ENCODE assay signal across 8 cellular contexts in the genomic region with DNA sequence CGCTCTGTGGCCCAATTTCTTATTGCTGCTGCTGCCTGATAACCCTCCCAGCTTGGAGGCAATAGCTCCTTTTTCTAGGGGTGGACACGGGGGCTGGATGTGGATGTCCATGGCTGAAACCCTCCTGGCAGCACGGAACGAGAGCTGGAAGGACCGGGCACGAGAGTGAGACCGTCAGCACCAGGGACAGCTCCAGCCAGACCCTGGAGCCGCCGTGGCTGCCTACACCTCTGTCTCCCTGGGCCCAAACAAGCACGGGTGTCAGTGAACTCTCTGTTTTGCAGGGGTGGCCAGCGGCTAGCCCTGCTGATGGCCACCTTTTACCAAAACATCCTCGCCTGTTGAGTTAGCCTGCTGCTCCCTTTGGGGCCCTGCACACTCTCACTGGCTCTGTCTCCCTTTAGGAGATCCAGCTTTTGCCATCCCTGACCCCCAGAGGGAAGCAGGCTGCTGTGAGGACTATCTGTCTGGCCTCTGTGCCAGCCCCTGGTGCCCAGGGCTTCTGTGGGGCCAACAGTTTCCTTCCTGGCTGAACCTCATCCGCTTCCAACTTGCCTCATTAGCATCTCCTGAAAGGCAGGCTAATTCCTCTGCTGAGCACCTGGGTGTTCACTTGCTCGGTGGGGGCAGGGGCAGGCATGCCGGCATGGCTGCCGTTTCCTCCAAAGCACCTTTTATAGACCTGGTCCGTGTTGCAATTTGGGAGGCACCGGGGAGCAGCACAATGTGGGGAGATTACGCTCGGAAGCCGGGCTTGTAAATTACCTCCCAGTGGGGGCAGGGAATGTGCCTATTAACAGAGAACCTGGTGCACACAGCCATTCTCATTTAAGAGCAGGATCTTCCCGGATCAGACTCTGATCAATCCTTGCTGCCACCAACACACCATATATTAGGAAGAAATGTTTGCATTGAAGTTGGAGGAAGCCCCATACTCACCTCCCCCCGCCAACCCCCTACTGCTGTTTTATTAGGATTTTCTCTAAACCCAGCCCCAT.
DNase-seq lines count a peak whose midpoint lies in the region; ATAC-seq, FAIRE-seq and TF ChIP-seq lines count a peak whose summit lies in the region.

No MANE protein-coding gene starts in this region.

- H3K27me3 ChIP-seq in MM.1S (replicated peaks; ENCODE audit: insufficient read depth, low read length) (peaks cover 96% of the 10 kb centered on the region), right lobe of liver (no peaks in the 10 kb centered on the region)

- FAIRE-seq in kidney (lab: Jason Lieb, UNC) = no peak

- H3K4me3 ChIP-seq in MM.1S (ENCODE audit: low read length) = no peak overlapping the region
- H3K4me3 ChIP-seq in astrocyte of the cerebellum (ENCODE audit: low read depth, low read length) = no peak overlapping the region
- no peak overlapping the region for H3K4me3 ChIP-seq in right lobe of liver
- H3K4me3 ChIP-seq in kidney (ENCODE audit: low read length in 2 of 2) = no peak overlapping the region

- no peak overlapping the region for H3K9ac ChIP-seq in MM.1S (ENCODE audit: low read length)
- H3K9ac ChIP-seq in kidney (ENCODE audit: low read length in 2 of 2) = no peak overlapping the region

- H3K9me3 ChIP-seq in MM.1S (replicated peaks; ENCODE audit: insufficient read depth, low read length) (no peaks in the 10 kb centered on the region), right lobe of liver (no peaks in the 10 kb centered on the region), kidney (ENCODE audit: control insufficient read depth in 1 of 2, low read length in 2 of 2) (no peaks in the 10 kb centered on the region)

- intact Hi-C loops in right lobe of liver (cut with DNase I) (no loop called here), kidney (cut with DNase I) (no loop called here)

- in situ Hi-C loops in astrocyte of the cerebellum (cut with HindIII; ENCODE audit: low sequenced_read_pairs) = no loop called here

- H3K4me1 ChIP-seq in MM.1S (ENCODE audit: low read length) (no peaks in the 10 kb centered on the region), right lobe of liver (no peaks in the 10 kb centered on the region), kidney (ENCODE audit: control insufficient read depth in 1 of 2, insufficient read depth in 1 of 2, low read depth in 1 of 2, low read length in 2 of 2) (no peaks in the 10 kb centered on the region)

- DNase-seq in GM03348 (ENCODE audit: low spot score) = peak; percentile 82
- DNase-seq in MM.1S = peak; percentile 32
- peak; percentile 2 for DNase-seq in astrocyte of the cerebellum (ENCODE audit: low read depth)
- DNase-seq in right lobe of liver = no peak
- no peak for DNase-seq in NCI-H2196 treated with DMSO at 0.1 percent for 48 hours (lab: John Stamatoyannopoulos, UW; ENCODE audit: unreplicated experiment)
- DNase-seq in kidney = no peak

- WGBS in right lobe of liver (ENCODE audit: insufficient coverage, low coverage, low lambda C conversion rate, missing lambda C conversion rate) = 20% methylated on average over 11 of the region's 23 CpGs

- H2AFZ ChIP-seq in MM.1S (ENCODE audit: low read length) = no peak overlapping the region

- ATAC-seq in right lobe of liver (peak in 3 of 4 donors; percentile 37 to 65 (median 41)), HG02610 (IDR thresholded peaks at IDR 0.05; ENCODE audit: unreplicated experiment) (no peak), HG03097 (IDR thresholded peaks at IDR 0.05; ENCODE audit: low FRiP score, unreplicated experiment) (no peak)

- TF ChIP-seq POLR2A in right lobe of liver (IDR thresholded peaks at IDR 0.05) = no peak

- no peak overlapping the region for H3K27ac ChIP-seq in MM.1S (ENCODE audit: low read length)
- no peak overlapping the region for H3K27ac ChIP-seq in right lobe of liver
- no peak overlapping the region for H3K27ac ChIP-seq in kidney (ENCODE audit: low read depth in 2 of 2, low read length in 2 of 2)

- H3K36me3 ChIP-seq in MM.1S (replicated peaks; ENCODE audit: insufficient read depth, low read length) (no peaks in the 10 kb centered on the region), right lobe of liver (no peaks in the 10 kb centered on the region), kidney (ENCODE audit: control insufficient read depth in 1 of 2, insufficient read depth in 2 of 2, low read length in 2 of 2) (no peaks in the 10 kb centered on the region)

- no peaks in the 10 kb centered on the region for H3K9me2 ChIP-seq in MM.1S (replicated peaks; ENCODE audit: insufficient read depth, low read length)

- no peak overlapping the region for H3K4me2 ChIP-seq in MM.1S (ENCODE audit: low read depth, low read length)

- H4K20me1 ChIP-seq in MM.1S (ENCODE audit: insufficient read depth, low read length) = no peaks in the 10 kb centered on the region

- TF ChIP-seq CTCF in MM.1S (IDR thresholded peaks at IDR 0.05; ENCODE audit: low read length) (no peak), astrocyte of the cerebellum (IDR thresholded peaks at IDR 0.05; ENCODE audit: low read depth, low read length, missing control alignments) (no peak), right lobe of liver (IDR thresholded peaks at IDR 0.05) (no peak), kidney (IDR thresholded peaks at IDR 0.05; ENCODE audit: borderline replicate concordance, extremely low read depth, insufficient read depth) (no peak)

- no peaks in the 10 kb centered on the region for H3K79me2 ChIP-seq in MM.1S (ENCODE audit: low read length)

- no peaks in the 10 kb centered on the region for H3F3A ChIP-seq in MM.1S (ENCODE audit: insufficient read depth, low read length)

Comparison
In these comparisons a context has a peak if more than half of its experiments do, and no peak if none do; other contexts are left out.
1. DNase-seq: peak in GM03348 (single experiment), MM.1S (single experiment) and astrocyte of the cerebellum (single experiment); none in right lobe of liver (0 of 3), NCI-H2196 treated with DMSO at 0.1 percent for 48 hours (single experiment) and kidney (single experiment).
2. ATAC-seq: peak in right lobe of liver (3 of 4); none in HG02610 (single experiment) and HG03097 (single experiment).